ENCODE assay signal across 8 cellular contexts in the genomic region with DNA sequence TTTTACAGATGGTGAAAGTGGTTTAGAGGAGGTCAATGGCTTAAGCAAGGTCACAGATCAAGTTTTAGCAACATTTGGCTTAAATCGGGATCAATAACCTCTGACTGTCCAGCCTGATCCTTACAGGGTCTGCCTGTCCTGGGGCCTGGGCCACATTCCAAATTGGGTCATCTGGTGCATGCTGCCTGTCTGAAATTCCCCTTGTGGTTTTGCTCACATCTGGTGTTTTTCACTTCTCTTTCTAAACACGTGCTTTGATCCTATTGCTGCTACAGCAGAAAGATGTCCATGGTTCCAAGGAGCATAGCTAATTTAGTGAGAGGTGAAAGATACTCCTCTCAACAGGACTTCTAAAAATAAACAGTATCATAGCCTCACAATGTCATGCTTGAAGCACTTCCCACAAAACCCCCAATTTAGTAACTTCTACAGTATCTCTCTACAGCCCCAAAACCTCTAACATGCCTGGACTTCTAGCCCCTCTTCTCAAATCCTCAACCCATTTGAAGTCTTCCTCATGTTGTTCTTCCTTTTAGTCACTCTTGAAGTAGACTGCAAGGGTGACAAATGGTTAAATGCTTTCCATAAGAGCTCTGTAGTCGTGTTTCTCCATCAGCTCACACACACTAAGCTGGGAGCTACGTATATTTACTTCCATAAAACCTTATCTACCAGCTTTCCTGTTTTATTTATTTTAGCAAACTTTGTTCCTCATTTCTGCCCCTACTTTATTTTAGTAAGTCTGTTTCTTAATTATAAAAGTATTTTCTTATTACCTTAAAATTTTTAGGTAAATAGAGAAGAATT. TPM values are rescaled to one million over a fixed set of nuclear protein-coding genes. Genes with fewer than 3 reads are reported as not detected.
DNase-seq lines count a peak whose midpoint lies in the region; ATAC-seq and TF ChIP-seq lines count a peak whose summit lies in the region.
"Not testable (repeated sequence)": the region's sequence is repeated elsewhere in the genome, so short reads cannot be mapped to it uniquely, and the experiment has no call there.

No MANE protein-coding gene starts in this region.

- peak overlapping the region; percentile 30 to 67 (median 48); a peak in 21 of 22 replicates for H3K4me2 ChIP-seq in BLaER1 treated with 17β-estradiol and CSF1 and Interleukin-3, amounts not matched to agents 10 nM and 100 nM

- not testable (repeated sequence) for TF ChIP-seq POLR2A in NB4 (IDR thresholded peaks at IDR 0.05; ENCODE audit: extremely low read depth, insufficient read length); body of pancreas (IDR thresholded peaks at IDR 0.05)

- peak overlapping the region; percentile 9 to 72 (median 64); a peak in 19 of 22 replicates for H3K27ac ChIP-seq in BLaER1 treated with 17β-estradiol and CSF1 and Interleukin-3, amounts not matched to agents 10 nM and 100 nM
- H3K27ac ChIP-seq in body of pancreas; right cardiac atrium (ENCODE audit: low read length); psoas muscle: not testable (repeated sequence)

- 2 to 6% methylated on average over 2 of the region's 4 CpGs for WGBS in body of pancreas, 2 donors
- WGBS in right cardiac atrium = 27% methylated on average over 3 of the region's 4 CpGs
- 12 to 28% (median 16%) methylated on average over 2 to 3 of the region's 4 CpGs for WGBS in psoas muscle, 3 donors

- peaks cover 20 to 50% (median 36%) of the 10 kb centered on the region in 10 experiments; a peak in 19 of 20 replicates for H3K4me1 ChIP-seq in BLaER1 treated with 17β-estradiol and CSF1 and Interleukin-3, amounts not matched to agents 10 nM and 100 nM
- not testable (repeated sequence) for H3K4me1 ChIP-seq in body of pancreas; right cardiac atrium (ENCODE audit: control insufficient read depth, insufficient read depth, low read length); psoas muscle

- not testable (repeated sequence) for H3K27me3 ChIP-seq in BLaER1 treated with 17β-estradiol and CSF1 and Interleukin-3, amounts not matched to agents 10 nM and 100 nM; body of pancreas; right cardiac atrium (ENCODE audit: control insufficient read depth, insufficient read depth); psoas muscle (ENCODE audit: insufficient read depth in 3 of 3, low read length in 2 of 3)

- peak overlapping the region in 4 of 11 experiments; percentile 8 to 48 (median 22); a peak in 7 of 22 replicates for H3K9ac ChIP-seq in BLaER1 treated with 17β-estradiol and CSF1 and Interleukin-3, amounts not matched to agents 10 nM and 100 nM

- intact Hi-C loops in body of pancreas (cut with DNase I); right cardiac atrium (cut with DNase I); psoas muscle (cut with DNase I): not testable (repeated sequence)

- H3K4me3 ChIP-seq in BLaER1 treated with 17β-estradiol and CSF1 and Interleukin-3, amounts not matched to agents 10 nM and 100 nM; NB4 (ENCODE audit: low read depth, low read length); body of pancreas; right cardiac atrium (ENCODE audit: low read length); psoas muscle: not testable (repeated sequence)

- ATAC-seq in GM18870 (IDR thresholded peaks at IDR 0.05; ENCODE audit: unreplicated experiment) (peak; percentile 71), GM21825 (IDR thresholded peaks at IDR 0.05; ENCODE audit: unreplicated experiment) (peak; percentile 67), HG03135 (IDR thresholded peaks at IDR 0.05; ENCODE audit: unreplicated experiment) (peak; percentile 46), body of pancreas (peak; percentile 41), right cardiac atrium (peak; percentile 41 to 43), psoas muscle (peak in 2 of 4 donors; percentile 27 to 56)

- not testable (repeated sequence) for H3K36me3 ChIP-seq in BLaER1 treated with 17β-estradiol and CSF1 and Interleukin-3, amounts not matched to agents 10 nM and 100 nM; body of pancreas (replicated peaks in 1 of 2; ENCODE audit: insufficient read depth in 1 of 2, low read depth in 2 of 2); psoas muscle (ENCODE audit: insufficient read depth in 1 of 2, low read depth in 1 of 2)

- TF ChIP-seq CTCF in NB4 (IDR thresholded peaks at IDR 0.05; ENCODE audit: low read depth, low read length); body of pancreas (IDR thresholded peaks at IDR 0.05); psoas muscle (IDR thresholded peaks at IDR 0.05): not testable (repeated sequence)

- DNase-seq in NB4 (ENCODE audit: low read depth) = peak; percentile 16
- DNase-seq in body of pancreas = peak; percentile 19 to 71 (median 45)
- peak in 2 of 3 donors; percentile 51 to 67 for DNase-seq in right cardiac atrium
- peak; percentile 51 to 77 for DNase-seq in psoas muscle

- not testable (repeated sequence) for H3K9me3 ChIP-seq in BLaER1 treated with 17β-estradiol and CSF1 and Interleukin-3, amounts not matched to agents 10 nM and 100 nM (replicated peaks in 1 of 11); body of pancreas; right cardiac atrium (ENCODE audit: control insufficient read depth, low read length); psoas muscle

- H4K20me1 ChIP-seq in BLaER1 treated with 17β-estradiol and CSF1 and Interleukin-3, amounts not matched to agents 10 nM and 100 nM = not testable (repeated sequence)

RNA-seq across cellular contexts. Expression of a gene that starts 48.1 kb away (rescaled TPM):
- total RNA-seq in body of pancreas (10 to 100 TPM; 39.6 to 65.9 TPM), right cardiac atrium (10 to 100 TPM; 36.3 to 65.7 (median 42.1) TPM), psoas muscle (10 to 100 TPM; 15.4 to 19.7 (median 17.3) TPM)
- polyA plus RNA-seq in right cardiac atrium (6.6 TPM), psoas muscle (1 to 10 TPM; 2.1 to 5.7 (median 3.2) TPM)

RNA-seq across cellular contexts. Expression of a gene that starts 58.7 kb away (rescaled TPM):
- total RNA-seq in body of pancreas (10 to 100 TPM; 20.8 to 32.2 TPM), right cardiac atrium (10 to 100 TPM; 16.4 to 23.6 (median 21.1) TPM), psoas muscle (10 to 100 TPM; 14.7 to 24.4 (median 24.1) TPM)
- polyA plus RNA-seq in right cardiac atrium (14.9 TPM), psoas muscle (10 to 100 TPM; 14.2 to 26.9 (median 20.6) TPM)
